ENCODE assay signal across 19 cellular contexts in genomic region chr1:193625255-193625654, GRCh38.
"Had no signal": no experiment of that assay in that cellular context is flagged by ENCODE, and none has a peak within 500 bp of the region (broad histone marks: within the 10 kb centered on the region; RNA-seq: fewer than 3 reads in every experiment).

No MANE protein-coding gene starts in this region.

- H3K4me1 ChIP-seq: pancreas, psoas muscle, right atrium auricular region had no signal

- H3K27me3 ChIP-seq: heart right ventricle, pancreas, right atrium auricular region, tibial nerve had no signal

- H3K4me3 ChIP-seq: coronary artery, heart right ventricle, mucosa of descending colon, pancreas, psoas muscle, right atrium auricular region, tibial nerve had no signal

- DNase-seq: activated CD4-positive, alpha-beta memory T cell treated with anti-CD3 and anti-CD28 coated beads for 36 hours; activated CD4-positive, alpha-beta T cell treated with anti-CD3 and anti-CD28 coated beads for 48 hours; activated CD4-positive, CD25-positive, alpha-beta regulatory T cell; activated effector memory CD4-positive, alpha-beta T cell treated with anti-CD3 and anti-CD28 coated beads, Interleukin-2, amount 50 U/mL, for 16 hours; activated naive CD4-positive, alpha-beta T cell treated with anti-CD3 and anti-CD28 coated beads, Interleukin-2, amount 10 ng/mL, durations not matched to agents 7 days and 5 days; amygdala; cerebellar nuclear complex; heart right ventricle; left colon; mesendoderm; mucosa of descending colon; nephron progenitor cell; pancreas; psoas muscle; stimulated activated CD4-positive, alpha-beta T cell treated with anti-CD3 and anti-CD28 coated beads, Interleukin-12 subunit alpha, Interleukin-12 subunit beta, amount 100 ng/mL, for 4 hours had no signal

- H3K9me3 ChIP-seq: heart right ventricle, mucosa of descending colon, pancreas, psoas muscle, right atrium auricular region, tibial nerve had no signal

- H3K27ac ChIP-seq: coronary artery, epithelial cell of prostate, heart right ventricle, pancreas, psoas muscle, right atrium auricular region, tibial nerve had no signal

- ATAC-seq: heart right ventricle, left colon, mucosa of descending colon, pancreas, psoas muscle had no signal

- H3K36me3 ChIP-seq: heart right ventricle, pancreas, right atrium auricular region, tibial nerve had no signal
